ENCODE assay signal across 31 cellular contexts in the genomic region with DNA sequence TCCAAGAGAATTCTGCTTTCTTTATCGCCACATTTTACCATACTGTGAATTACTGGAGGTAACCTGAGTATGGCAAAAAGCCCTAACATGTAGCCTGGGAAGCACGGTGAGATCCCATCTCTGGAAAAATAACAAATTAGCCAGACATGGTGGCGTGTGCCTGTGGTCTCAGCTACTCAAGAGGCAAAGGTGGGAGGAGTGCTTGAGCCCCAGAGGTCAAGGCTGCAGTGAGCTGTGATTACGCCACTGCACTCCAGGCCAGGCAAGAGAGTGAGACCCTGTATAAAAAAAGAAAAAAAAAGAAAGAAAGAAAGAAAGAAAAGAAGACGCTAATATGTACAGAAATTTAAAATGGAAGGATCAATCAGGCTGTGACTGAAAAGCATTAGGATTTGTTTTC.
"Had no signal": no experiment of that assay in that cellular context is flagged by ENCODE, and none has a peak within 500 bp of the region (broad histone marks: within the 10 kb centered on the region; RNA-seq: fewer than 3 reads in every experiment).

No MANE protein-coding gene starts in this region.

- H3K4me1 ChIP-seq: parathyroid adenoma, psoas muscle, spleen, suprapubic skin, testis, tibial artery, transverse colon, upper lobe of right lung, uterus had no signal

- H3K36me3 Mint-ChIP-seq: neural progenitor cell; stimulated activated memory B cell treated with anti-CD40 and anti-IgM and Interleukin-4, amounts not matched to agents 10 μg/mL and 1 μg/mL and 100 μg/mL, for 72 hours; type B pancreatic cell had no signal

- H3K27ac ChIP-seq: neural progenitor cell, ovary, parathyroid adenoma, psoas muscle, skin epidermis, spleen, suprapubic skin, testis, tibial artery, transverse colon, upper lobe of right lung, uterus had no signal

- H3K27ac Mint-ChIP-seq: naive thymus-derived CD8-positive, alpha-beta T cell; natural killer cell treated with Interleukin-12 subunit alpha and Interleukin-12 subunit beta and Interleukin-15 and Interleukin-18, amount 100 ng/mL, for 72 hours; neural progenitor cell; progenitor cell of endocrine pancreas; stimulated activated memory B cell treated with anti-CD40 and anti-IgM and Interleukin-4, amounts not matched to agents 10 μg/mL and 1 μg/mL and 100 μg/mL, for 72 hours; stimulated activated naive CD8-positive, alpha-beta T cell treated with anti-CD3 and anti-CD28 coated beads, Interleukin-15, amount 100 ng/mL, for 72 hours; type B pancreatic cell had no signal

- H3K36me3 ChIP-seq: neural progenitor cell, ovary, spleen, suprapubic skin, tibial artery, transverse colon, upper lobe of right lung, uterus had no signal

- H3K9me3 Mint-ChIP-seq: stimulated activated memory B cell treated with anti-CD40 and anti-IgM and Interleukin-4, amounts not matched to agents 10 μg/mL and 1 μg/mL and 100 μg/mL, for 72 hours; type B pancreatic cell had no signal

- H3K4me3 ChIP-seq: neural progenitor cell, ovary, psoas muscle, skin epidermis, smooth muscle cell, spleen, suprapubic skin, testis, tibial artery, transverse colon, upper lobe of right lung, uterus had no signal

- H2AFZ ChIP-seq: neural progenitor cell, parathyroid adenoma had no signal

- H3K4me3 Mint-ChIP-seq: naive thymus-derived CD8-positive, alpha-beta T cell; natural killer cell treated with Interleukin-12 subunit alpha and Interleukin-12 subunit beta and Interleukin-15 and Interleukin-18, amount 100 ng/mL, for 72 hours; neural progenitor cell; stimulated activated memory B cell treated with anti-CD40 and anti-IgM and Interleukin-4, amounts not matched to agents 10 μg/mL and 1 μg/mL and 100 μg/mL, for 72 hours; stimulated activated naive CD8-positive, alpha-beta T cell treated with anti-CD3 and anti-CD28 coated beads, Interleukin-15, amount 100 ng/mL, for 72 hours; type B pancreatic cell had no signal

- H3K79me2 ChIP-seq: parathyroid adenoma had no signal

- H3K4me2 ChIP-seq: neural progenitor cell, smooth muscle cell had no signal

- H3K9me3 ChIP-seq: ovary, psoas muscle, spleen, suprapubic skin, testis, tibial artery, transverse colon, upper lobe of right lung, uterus had no signal

- H3K27me3 ChIP-seq: neural progenitor cell, ovary, spleen, suprapubic skin, testis, tibial artery, transverse colon, upper lobe of right lung, uterus had no signal

- DNase-seq: naive thymus-derived CD8-positive, alpha-beta T cell; occipital lobe; ovary; posterior cingulate gyrus; psoas muscle; right cardiac atrium; spleen; stimulated activated CD4-positive, alpha-beta T cell treated with anti-CD3 and anti-CD28 coated beads, Interleukin-12 subunit alpha, Interleukin-12 subunit beta, amount 100 ng/mL, for 4 hours; stimulated activated CD4-positive, alpha-beta T cell treated with anti-CD3 and anti-CD28 coated beads, Interleukin-1b, Interleukin-23, amount 100 ng/mL, for 48 hours; stimulated activated CD4-positive, alpha-beta T cell treated with anti-CD3 and anti-CD28 coated beads, Interleukin-4, amount 100 ng/mL, for 1 hour; stimulated activated CD4-positive, alpha-beta T cell treated with anti-CD3 and anti-CD28 coated beads, Interleukin-4, amount 100 ng/mL, for 4 hours; stimulated activated CD8-positive, alpha-beta memory T cell treated with anti-CD3 and anti-CD28 coated beads, Interleukin-4, amount 100 ng/mL, for 48 hours; stimulated activated naive CD4-positive, alpha-beta T cell; stimulated activated naive CD8-positive, alpha-beta T cell treated with anti-CD3 and anti-CD28 coated beads, Interleukin-15, amount 100 ng/mL, for 72 hours; stimulated activated naive CD8-positive, alpha-beta T cell treated with anti-CD3 and anti-CD28 coated beads, Interleukin-15, Interleukin-2, amounts not matched to agents 100 U/mL and 50 U/mL, for 24 hours; substantia nigra; testis; tibial artery; transverse colon; upper lobe of right lung; uterus had no signal

- H3K27me3 Mint-ChIP-seq: progenitor cell of endocrine pancreas, type B pancreatic cell had no signal

- H3K9ac ChIP-seq: neural progenitor cell, parathyroid adenoma had no signal

- H3K4me1 Mint-ChIP-seq: naive thymus-derived CD8-positive, alpha-beta T cell; neural progenitor cell; stimulated activated memory B cell treated with anti-CD40 and anti-IgM and Interleukin-4, amounts not matched to agents 10 μg/mL and 1 μg/mL and 100 μg/mL, for 72 hours; stimulated activated naive CD8-positive, alpha-beta T cell treated with anti-CD3 and anti-CD28 coated beads, Interleukin-15, amount 100 ng/mL, for 72 hours had no signal

- ATAC-seq: naive thymus-derived CD8-positive, alpha-beta T cell; natural killer cell treated with Interleukin-12 subunit alpha and Interleukin-12 subunit beta and Interleukin-15 and Interleukin-18, amount 100 ng/mL, for 72 hours; psoas muscle; right cardiac atrium; sciatic nerve; stimulated activated memory B cell treated with anti-CD40 and anti-IgM and Interleukin-4, amounts not matched to agents 10 μg/mL and 1 μg/mL and 100 μg/mL, for 72 hours; stimulated activated naive CD8-positive, alpha-beta T cell treated with anti-CD3 and anti-CD28 coated beads, Interleukin-15, amount 100 ng/mL, for 72 hours; stimulated activated naive CD8-positive, alpha-beta T cell treated with anti-CD3 and anti-CD28 coated beads, Interleukin-15, Interleukin-2, amounts not matched to agents 100 U/mL and 50 U/mL, for 24 hours; upper lobe of right lung had no signal
